In genomic region chr18:50398947-50399346, GRCh38 we compare ENCODE assay signal across 14 cellular contexts.
"Had no signal": no experiment of that assay in that cellular context is flagged by ENCODE, and none has a peak within 500 bp of the region (broad histone marks: within the 10 kb centered on the region; RNA-seq: fewer than 3 reads in every experiment).

No MANE protein-coding gene starts in this region.

- H3K4me1 ChIP-seq: right atrium auricular region had no signal

- H3K36me3 ChIP-seq: cardiac muscle cell, heart left ventricle, right atrium auricular region, tibial artery had no signal

- H3K9me3 Mint-ChIP-seq: activated CD8-positive, alpha-beta T cell treated with anti-CD3 and anti-CD28 coated beads for 36 hours; activated naive CD4-positive, alpha-beta T cell treated with anti-CD3 and anti-CD28 coated beads for 36 hours; activated T-helper 1 cell treated with anti-CD3 and anti-CD28 coated beads, Interleukin-12 subunit alpha, Interleukin-12 subunit beta, Interleukin-2, Interleukin-4 antibody, amounts not matched to agents 30 ng/mL and 10 ng/mL and 1 ng/mL, durations not matched to agents 14 hours and 24 hours and 36 hours had no signal

- H3K27ac Mint-ChIP-seq: activated CD8-positive, alpha-beta T cell treated with anti-CD3 and anti-CD28 coated beads for 36 hours; activated naive CD4-positive, alpha-beta T cell treated with anti-CD3 and anti-CD28 coated beads for 36 hours; activated T-helper 1 cell treated with anti-CD3 and anti-CD28 coated beads, Interleukin-12 subunit alpha, Interleukin-12 subunit beta, Interleukin-2, Interleukin-4 antibody, amounts not matched to agents 30 ng/mL and 10 ng/mL and 1 ng/mL, durations not matched to agents 14 hours and 24 hours and 36 hours had no signal

- H3K4me3 Mint-ChIP-seq: activated CD8-positive, alpha-beta T cell treated with anti-CD3 and anti-CD28 coated beads for 36 hours; activated naive CD4-positive, alpha-beta T cell treated with anti-CD3 and anti-CD28 coated beads for 36 hours; activated T-helper 1 cell treated with anti-CD3 and anti-CD28 coated beads, Interleukin-12 subunit alpha, Interleukin-12 subunit beta, Interleukin-2, Interleukin-4 antibody, amounts not matched to agents 30 ng/mL and 10 ng/mL and 1 ng/mL, durations not matched to agents 14 hours and 24 hours and 36 hours had no signal

- H3K9me3 ChIP-seq: heart left ventricle, neutrophil, right atrium auricular region, tibial artery had no signal

- H3K27me3 ChIP-seq: cardiac muscle cell, right atrium auricular region had no signal

- H3K4me3 ChIP-seq: cardiac muscle cell, heart left ventricle, right atrium auricular region, tibial artery had no signal

- H3K27ac ChIP-seq: cardiac muscle cell, heart left ventricle, neutrophil, right atrium auricular region, tibial artery, VCaP had no signal

- DNase-seq: activated CD4-positive, alpha-beta T cell treated with anti-CD3 and anti-CD28 coated beads for 4 hours; activated CD8-positive, alpha-beta memory T cell treated with anti-CD3 and anti-CD28 coated beads, Interleukin-2, amount 50 U/mL, for 48 hours; activated CD8-positive, alpha-beta T cell treated with anti-CD3 and anti-CD28 coated beads for 36 hours; activated naive CD4-positive, alpha-beta T cell treated with anti-CD3 and anti-CD28 coated beads for 36 hours; foreskin melanocyte; heart left ventricle; posterior cingulate gyrus; small intestine; tibial artery had no signal

- ATAC-seq: activated CD8-positive, alpha-beta T cell treated with anti-CD3 and anti-CD28 coated beads for 36 hours; heart left ventricle had no signal
